In the genomic region with DNA sequence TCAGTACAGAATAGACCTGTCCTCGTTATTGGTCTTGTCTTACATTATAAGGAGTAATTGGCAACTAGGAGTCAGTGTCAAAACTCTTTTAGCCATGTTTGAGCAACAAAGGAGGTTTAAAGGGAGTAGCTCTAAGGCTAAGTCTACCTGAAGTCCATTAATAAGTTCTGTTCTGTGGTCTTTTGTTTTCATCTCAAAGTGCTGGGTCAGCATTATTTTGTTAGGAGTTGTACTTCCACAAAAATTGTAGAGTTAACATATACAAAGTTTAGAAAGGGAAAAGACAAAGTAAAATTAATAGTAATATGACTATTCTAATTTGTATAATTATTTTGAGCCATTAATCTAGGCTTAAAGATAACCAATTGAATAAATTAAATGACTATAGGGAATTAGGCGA, we compare ENCODE assay signal across 1 cellular context.
TF ChIP-seq lines count a peak whose summit lies in the region.

No MANE protein-coding gene starts in this region.

TF ChIP-seq in K562, 482 proteins besides CTCF, POLR2A, EP300 and RAD21 (continued from another document):
- TF ChIP-seq, protein P1, sequence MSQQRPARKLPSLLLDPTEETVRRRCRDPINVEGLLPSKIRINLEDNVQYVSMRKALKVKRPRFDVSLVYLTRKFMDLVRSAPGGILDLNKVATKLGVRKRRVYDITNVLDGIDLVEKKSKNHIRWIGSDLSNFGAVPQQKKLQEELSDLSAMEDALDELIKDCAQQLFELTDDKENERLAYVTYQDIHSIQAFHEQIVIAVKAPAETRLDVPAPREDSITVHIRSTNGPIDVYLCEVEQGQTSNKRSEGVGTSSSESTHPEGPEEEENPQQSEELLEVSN (IDR thresholded peaks at IDR 0.05; ENCODE audit: borderline replicate concordance in 1 of 2, extremely low read depth in 1 of 2, insufficient read depth in 1 of 2, insufficient read length in 1 of 2, low read depth in 1 of 2, low read length in 1 of 2, poor library complexity in 1 of 2, severe bottlenecking in 1 of 2), result no peak
- no peak for TF ChIP-seq SOX6 (IDR thresholded peaks at IDR 0.05)
- no peak for TF ChIP-seq CSDE1 (IDR thresholded peaks at IDR 0.05)
- TF ChIP-seq ZNF316 (IDR thresholded peaks at IDR 0.05), result peak; percentile 98
- no peak for TF ChIP-seq SIRT6 (IDR thresholded peaks at IDR 0.05; ENCODE audit: low read depth, low read length)
- no peak for TF ChIP-seq GABPA (tag; conservative IDR thresholded peaks at IDR 0.05; ENCODE audit: low read depth)
- no peak for TF ChIP-seq COPS2 (conservative IDR thresholded peaks at IDR 0.05)
- TF ChIP-seq ZNF23 (CRISPR knock-in tag; IDR thresholded peaks at IDR 0.05), result no peak
- TF ChIP-seq IRF9 (tag; IDR thresholded peaks at IDR 0.05), result no peak
- TF ChIP-seq HEY1 (CRISPR knock-in tag; IDR thresholded peaks at IDR 0.05; ENCODE audit: borderline replicate concordance), result no peak
- TF ChIP-seq, protein P2, sequence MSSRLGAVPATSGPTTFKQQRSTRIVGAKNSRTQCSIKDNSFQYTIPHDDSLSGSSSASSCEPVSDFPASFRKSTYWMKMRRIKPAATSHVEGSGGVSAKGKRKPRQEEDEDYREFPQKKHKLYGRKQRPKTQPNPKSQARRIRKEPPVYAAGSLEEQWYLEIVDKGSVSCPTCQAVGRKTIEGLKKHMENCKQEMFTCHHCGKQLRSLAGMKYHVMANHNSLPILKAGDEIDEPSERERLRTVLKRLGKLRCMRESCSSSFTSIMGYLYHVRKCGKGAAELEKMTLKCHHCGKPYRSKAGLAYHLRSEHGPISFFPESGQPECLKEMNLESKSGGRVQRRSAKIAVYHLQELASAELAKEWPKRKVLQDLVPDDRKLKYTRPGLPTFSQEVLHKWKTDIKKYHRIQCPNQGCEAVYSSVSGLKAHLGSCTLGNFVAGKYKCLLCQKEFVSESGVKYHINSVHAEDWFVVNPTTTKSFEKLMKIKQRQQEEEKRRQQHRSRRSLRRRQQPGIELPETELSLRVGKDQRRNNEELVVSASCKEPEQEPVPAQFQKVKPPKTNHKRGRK (tag; IDR thresholded peaks at IDR 0.05), result no peak
- TF ChIP-seq MAFG (tag; conservative IDR thresholded peaks at IDR 0.05), result peak; percentile 96
- TF ChIP-seq C11orf30 (IDR thresholded peaks at IDR 0.05; ENCODE audit: low read depth), result peak; percentile 97
- TF ChIP-seq POLR2H (tag; IDR thresholded peaks at IDR 0.05; ENCODE audit: low read depth), result no peak
- no peak for TF ChIP-seq TSC22D4 (tag; IDR thresholded peaks at IDR 0.05)
- no peak for TF ChIP-seq SREBF2 (CRISPR knock-in tag; IDR thresholded peaks at IDR 0.05)
- no peak for TF ChIP-seq RBM14 (IDR thresholded peaks at IDR 0.05; ENCODE audit: borderline replicate concordance, insufficient read depth, low read depth, low read length)
- peak; percentile 99 for TF ChIP-seq MAFK (IDR thresholded peaks at IDR 0.05; ENCODE audit: low read length)
- TF ChIP-seq, protein P3, sequence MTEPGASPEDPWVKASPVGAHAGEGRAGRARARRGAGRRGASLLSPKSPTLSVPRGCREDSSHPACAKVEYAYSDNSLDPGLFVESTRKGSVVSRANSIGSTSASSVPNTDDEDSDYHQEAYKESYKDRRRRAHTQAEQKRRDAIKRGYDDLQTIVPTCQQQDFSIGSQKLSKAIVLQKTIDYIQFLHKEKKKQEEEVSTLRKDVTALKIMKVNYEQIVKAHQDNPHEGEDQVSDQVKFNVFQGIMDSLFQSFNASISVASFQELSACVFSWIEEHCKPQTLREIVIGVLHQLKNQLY (CRISPR knock-in tag; conservative IDR thresholded peaks at IDR 0.05), result no peak
- TF ChIP-seq ZNF146 (CRISPR knock-in tag; IDR thresholded peaks at IDR 0.05; ENCODE audit: unreplicated experiment), result no peak
- no peak for TF ChIP-seq ZNF644 (tag; IDR thresholded peaks at IDR 0.05; ENCODE audit: low read depth)
- TF ChIP-seq MCM5 (IDR thresholded peaks at IDR 0.05; ENCODE audit: low read depth), result no peak
